Comparison of ENCODE assay signal across 6 cellular contexts in genomic region chr17:74760404-74761105, GRCh38. TPM values are rescaled to one million over a fixed set of nuclear protein-coding genes. Genes with fewer than 3 reads are reported as not detected.
A peak's percentile ranks its signal among the peaks of the same experiment; 100 is the strongest.
DNase-seq lines count a peak whose midpoint lies in the region; ATAC-seq and TF ChIP-seq lines count a peak whose summit lies in the region.

No MANE protein-coding gene starts in this region.

- peaks cover 58% of the 10 kb centered on the region for H3K4me1 Mint-ChIP-seq in activated CD4-positive, alpha-beta T cell treated with anti-CD3 and anti-CD28 coated beads, Interleukin-2, amount 10 ng/mL, durations not matched to agents 7 days and 5 days
- H3K4me1 Mint-ChIP-seq in stimulated activated memory B cell treated with anti-CD40 and anti-IgM and Interleukin-4, amounts not matched to agents 10 μg/mL and 1 μg/mL and 100 μg/mL, for 72 hours = peaks cover 54% of the 10 kb centered on the region

- no peak for TF ChIP-seq CTCF in transverse colon (IDR thresholded peaks at IDR 0.05)

- no peak for TF ChIP-seq EP300 in transverse colon (IDR thresholded peaks at IDR 0.05; ENCODE audit: low read depth)

- intact Hi-C loops in head of caudate nucleus (cut with DNase I) (no loop called here), transverse colon (cut with DNase I; ENCODE audit: low total_unique reads) (no loop called here)

- H3K4me1 ChIP-seq in transverse colon = peaks cover 44 to 88% (median 68%) of the 10 kb centered on the region in 4 donors

- H3K27me3 ChIP-seq in transverse colon = no peaks in the 10 kb centered on the region

- no peak overlapping the region for H3K4me3 ChIP-seq in transverse colon

- peak overlapping the region; percentile 46 for H3K27ac Mint-ChIP-seq in activated CD4-positive, alpha-beta T cell treated with anti-CD3 and anti-CD28 coated beads, Interleukin-2, amount 10 ng/mL, durations not matched to agents 7 days and 5 days
- H3K27ac Mint-ChIP-seq in stimulated activated memory B cell treated with anti-CD40 and anti-IgM and Interleukin-4, amounts not matched to agents 10 μg/mL and 1 μg/mL and 100 μg/mL, for 72 hours = no peak overlapping the region

- peak overlapping the region in 3 of 4 donors; percentile 33 to 65 (median 44) for H3K27ac ChIP-seq in transverse colon

- no peak overlapping the region for H3K4me3 Mint-ChIP-seq in activated CD4-positive, alpha-beta T cell treated with anti-CD3 and anti-CD28 coated beads, Interleukin-2, amount 10 ng/mL, durations not matched to agents 7 days and 5 days
- H3K4me3 Mint-ChIP-seq in stimulated activated memory B cell treated with anti-CD40 and anti-IgM and Interleukin-4, amounts not matched to agents 10 μg/mL and 1 μg/mL and 100 μg/mL, for 72 hours = no peak overlapping the region

- H3K27me3 Mint-ChIP-seq in activated CD4-positive, alpha-beta T cell treated with anti-CD3 and anti-CD28 coated beads, Interleukin-2, amount 10 ng/mL, durations not matched to agents 7 days and 5 days = no peaks in the 10 kb centered on the region
- H3K27me3 Mint-ChIP-seq in stimulated activated memory B cell treated with anti-CD40 and anti-IgM and Interleukin-4, amounts not matched to agents 10 μg/mL and 1 μg/mL and 100 μg/mL, for 72 hours = no peaks in the 10 kb centered on the region

- whole genome bisulfite sequencing in transverse colon (ENCODE audit: low coverage in 1 of 2), 2 donors = 40 to 75% methylated on average over 1 to 7 of the region's 7 CpGs

- in situ Hi-C loops in transverse colon (cut with MboI; ENCODE audit: low pct_ligation_motif_present in 1 of 4, low pct_unique_long_range_greater_than_20kb in 1 of 4, low sequenced_read_pairs in 3 of 4) = no loop called here

- ATAC-seq in stimulated activated memory B cell treated with anti-CD40 and anti-IgM and Interleukin-4, amounts not matched to agents 10 μg/mL and 1 μg/mL and 100 μg/mL, for 72 hours = no peak
- ATAC-seq in HG02763 (IDR thresholded peaks at IDR 0.05; ENCODE audit: unreplicated experiment) = no peak

- no peak for TF ChIP-seq POLR2A in transverse colon (IDR thresholded peaks at IDR 0.05)

- no peaks in the 10 kb centered on the region for H3K36me3 ChIP-seq in transverse colon

- no peak for DNase-seq in activated CD4-positive, alpha-beta T cell treated with anti-CD3 and anti-CD28 coated beads, Interleukin-2, amount 10 ng/mL, durations not matched to agents 7 days and 5 days
- no peak for DNase-seq in activated CD4-positive, alpha-beta T cell treated with anti-CD3 and anti-CD28 coated beads, Interleukin-2, amount 50 U/mL, for 48 hours
- peak in 28 of 42 donors; percentile 35 to 80 (median 63) for DNase-seq in head of caudate nucleus
- no peak for DNase-seq in transverse colon

- no peaks in the 10 kb centered on the region for H3K9me3 Mint-ChIP-seq in activated CD4-positive, alpha-beta T cell treated with anti-CD3 and anti-CD28 coated beads, Interleukin-2, amount 10 ng/mL, durations not matched to agents 7 days and 5 days
- H3K9me3 Mint-ChIP-seq in stimulated activated memory B cell treated with anti-CD40 and anti-IgM and Interleukin-4, amounts not matched to agents 10 μg/mL and 1 μg/mL and 100 μg/mL, for 72 hours = no peaks in the 10 kb centered on the region

- POLR2A ChIA-PET in activated CD4-positive, alpha-beta T cell treated with anti-CD3 and anti-CD28 coated beads, Interleukin-2, amount 10 ng/mL, durations not matched to agents 7 days and 5 days (lab: Charles Lee) = no interaction called here

- no peaks in the 10 kb centered on the region for H3K9me3 ChIP-seq in transverse colon

- CTCF ChIA-PET in activated CD4-positive, alpha-beta T cell treated with anti-CD3 and anti-CD28 coated beads, Interleukin-2, amount 10 ng/mL, durations not matched to agents 7 days and 5 days (lab: Charles Lee) = interaction anchor here (0.7 to 5.1 kb wide), 8 partner anchors 10 to 194 kb away, joined by 3 to 38 read pairs (median 12); partner anchors contain the start of genes NAT9 and NHERF1

- peaks cover 19% of the 10 kb centered on the region for H3K36me3 Mint-ChIP-seq in activated CD4-positive, alpha-beta T cell treated with anti-CD3 and anti-CD28 coated beads, Interleukin-2, amount 10 ng/mL, durations not matched to agents 7 days and 5 days (ENCODE audit: low read depth)
- H3K36me3 Mint-ChIP-seq in stimulated activated memory B cell treated with anti-CD40 and anti-IgM and Interleukin-4, amounts not matched to agents 10 μg/mL and 1 μg/mL and 100 μg/mL, for 72 hours = no peaks in the 10 kb centered on the region

RNA-seq across cellular contexts. Expression of gene NHERF1, which starts 12.1 kb away (rescaled TPM):
- 100 to 1,000 TPM; 254 to 281 TPM for total RNA-seq in activated CD4-positive, alpha-beta T cell treated with anti-CD3 and anti-CD28 coated beads, Interleukin-2, amount 10 ng/mL, durations not matched to agents 7 days and 5 days
- total RNA-seq in transverse colon = 100 to 1,000 TPM; 118 to 463 (median 233) TPM

RNA-seq across cellular contexts. Expression of gene NAT9, which starts 15.6 kb away (rescaled TPM):
- 10 to 100 TPM; 28.6 to 34.4 TPM for total RNA-seq in activated CD4-positive, alpha-beta T cell treated with anti-CD3 and anti-CD28 coated beads, Interleukin-2, amount 10 ng/mL, durations not matched to agents 7 days and 5 days
- total RNA-seq in transverse colon = 10 to 100 TPM; 18.3 to 34.4 (median 27.6) TPM

RNA-seq across cellular contexts. Expression of gene RAB37, which starts 23.5 kb away (rescaled TPM):
- total RNA-seq in activated CD4-positive, alpha-beta T cell treated with anti-CD3 and anti-CD28 coated beads, Interleukin-2, amount 10 ng/mL, durations not matched to agents 7 days and 5 days = 10 to 100 TPM; 28.2 to 30.4 TPM
- total RNA-seq in transverse colon = 10 to 100 TPM in 1 of 4 donors, 1 to 10 TPM in 2, not detected in 1; 5.2 to 10.5 (median 5.4) TPM

RNA-seq across cellular contexts. Expression of gene CD300LF, which starts 47.8 kb away (rescaled TPM):
- not detected for total RNA-seq in activated CD4-positive, alpha-beta T cell treated with anti-CD3 and anti-CD28 coated beads, Interleukin-2, amount 10 ng/mL, durations not matched to agents 7 days and 5 days
- total RNA-seq in transverse colon = 10 to 100 TPM in 1 of 4 donors, 1 to 10 TPM in 2, under 1 TPM in 1; 0.40 to 37.8 (median 3.7) TPM

Comparison
In these comparisons a context has a peak if more than half of its experiments do, and no peak if none do; other contexts are left out.
1. DNase-seq: peak in head of caudate nucleus (28 of 42); none in activated CD4-positive, alpha-beta T cell treated with anti-CD3 and anti-CD28 coated beads, Interleukin-2, amount 10 ng/mL, durations not matched to agents 7 days and 5 days (single experiment), activated CD4-positive, alpha-beta T cell treated with anti-CD3 and anti-CD28 coated beads, Interleukin-2, amount 50 U/mL, for 48 hours (0 of 2) and transverse colon (single experiment).